ENCODE assay signal across 22 cellular contexts in genomic region chr7:157527235-157527634, GRCh38.
DNase-seq lines count a peak whose midpoint lies in the region; ATAC-seq and TF ChIP-seq lines count a peak whose summit lies in the region.
"Had no signal": no experiment of that assay in that cellular context is flagged by ENCODE, and none has a peak within 500 bp of the region (broad histone marks: within the 10 kb centered on the region; RNA-seq: fewer than 3 reads in every experiment).

No MANE protein-coding gene starts in this region.

- peak overlapping the region; percentile 73 for H3K18ac ChIP-seq in neuronal stem cell (ENCODE audit: low read length)

- H4K8ac ChIP-seq in neuronal stem cell (ENCODE audit: low read depth, low read length): no peak overlapping the region

- TF ChIP-seq CTCF in natural killer cell (IDR thresholded peaks at IDR 0.05) (no peak), upper lobe of right lung (IDR thresholded peaks at IDR 0.05) (no peak)

- no CpG with 5 or more reads among the region's 11 CpGs for WGBS in neuronal stem cell (ENCODE audit: extremely low coverage in 2 of 2, insufficient read length in 2 of 2, insufficient replicate concordance in 1 of 2), 2 donors

- DNase-seq in natural killer cell: peak; percentile 6
- no peak for DNase-seq in natural killer cell treated with Interleukin-12 subunit alpha and Interleukin-12 subunit beta and Interleukin-15 and Interleukin-18, amount 100 ng/mL, for 72 hours (ENCODE audit: low spot score)
- peak; percentile 38 for DNase-seq in NCI-H748 (lab: John Stamatoyannopoulos, UW; ENCODE audit: unreplicated experiment)
- DNase-seq in neuronal stem cell (ENCODE audit: low spot score): no peak
- peak; percentile 46 for DNase-seq in upper lobe of right lung
- DNase-seq in effector CD8-positive, alpha-beta T cell (lab: John Stamatoyannopoulos, UW): no peak
- DNase-seq in pons (ENCODE audit: low spot score): no peak
- DNase-seq: ACHN, C1 segment of cervical spinal cord, DMS79 treated with DMSO at 0.1 percent for 48 hours, Kasumi-1, MG63, NCI-H1092, NCI-H1694, NCI-H2107, NCI-H226, NCI-H524, PC-3, RPMI8226, SHP77 treated with DMSO at 0.1 percent for 48 hours, SK-N-SH had no signal

- H3K4me1 Mint-ChIP-seq in natural killer cell: no peaks in the 10 kb centered on the region
- no peaks in the 10 kb centered on the region for H3K4me1 Mint-ChIP-seq in natural killer cell treated with Interleukin-12 subunit alpha and Interleukin-12 subunit beta and Interleukin-15 and Interleukin-18, amount 100 ng/mL, for 72 hours (ENCODE audit: low read depth in 2 of 2)

- H2BK12ac ChIP-seq in neuronal stem cell (ENCODE audit: low read length): peak overlapping the region; percentile 52

- no peak overlapping the region for H3K4ac ChIP-seq in neuronal stem cell (ENCODE audit: low read length)

- H2BK5ac ChIP-seq in neuronal stem cell (ENCODE audit: low read length): peak overlapping the region; percentile 28

- H3K36me3 ChIP-seq in neuronal stem cell (replicated peaks in 1 of 2; ENCODE audit: control insufficient read depth in 2 of 2, insufficient read depth in 2 of 2, low read length in 2 of 2) (no peaks in the 10 kb centered on the region), upper lobe of right lung (no peaks in the 10 kb centered on the region)
- H3K36me3 ChIP-seq: MG63 had no signal

- intact Hi-C loops in natural killer cell (cut with micrococcal nuclease) (no loop called here), upper lobe of right lung (cut with DNase I) (no loop called here)

- H4K91ac ChIP-seq in neuronal stem cell (ENCODE audit: low read depth, low read length, poor library complexity): no peak overlapping the region

- peaks cover 0 to 10% of the 10 kb centered on the region in 2 donors for H3K4me1 ChIP-seq in neuronal stem cell (ENCODE audit: control insufficient read depth in 2 of 2, insufficient read depth in 1 of 2, low read depth in 1 of 2, low read length in 2 of 2)
- H3K4me1 ChIP-seq in upper lobe of right lung: no peaks in the 10 kb centered on the region

- H3K27me3 ChIP-seq in neuronal stem cell (ENCODE audit: control insufficient read depth in 3 of 3, insufficient read depth in 3 of 3, low read depth in 1 of 3, low read length in 3 of 3) (no peaks in the 10 kb centered on the region), upper lobe of right lung (no peaks in the 10 kb centered on the region)
- H3K27me3 ChIP-seq: MG63 had no signal

- no peak overlapping the region for H3K14ac ChIP-seq in neuronal stem cell (ENCODE audit: low read length)

- no peak overlapping the region for H3K27ac ChIP-seq in neuronal stem cell (replicated peaks; ENCODE audit: low read length)
- no peak overlapping the region for H3K27ac ChIP-seq in upper lobe of right lung

- H3K4me3 Mint-ChIP-seq in natural killer cell: no peak overlapping the region
- no peak overlapping the region for H3K4me3 Mint-ChIP-seq in natural killer cell treated with Interleukin-12 subunit alpha and Interleukin-12 subunit beta and Interleukin-15 and Interleukin-18, amount 100 ng/mL, for 72 hours

- H2AK5ac ChIP-seq in neuronal stem cell (ENCODE audit: low read depth, low read length): peak overlapping the region; percentile 60

- H3K36me3 Mint-ChIP-seq in natural killer cell: peaks cover 9% of the 10 kb centered on the region
- H3K36me3 Mint-ChIP-seq in natural killer cell treated with Interleukin-12 subunit alpha and Interleukin-12 subunit beta and Interleukin-15 and Interleukin-18, amount 100 ng/mL, for 72 hours: peaks cover 8% of the 10 kb centered on the region

- H3K4me3 ChIP-seq in neuronal stem cell (ENCODE audit: low read length in 2 of 2): no peak overlapping the region
- H3K4me3 ChIP-seq in upper lobe of right lung: no peak overlapping the region
- H3K4me3 ChIP-seq: MG63 had no signal

- H3K9me3 ChIP-seq in neuronal stem cell (replicated peaks in 1 of 2; ENCODE audit: control insufficient read depth in 2 of 2, insufficient read depth in 1 of 2, low read depth in 1 of 2, low read length in 2 of 2) (peaks cover 6 to 10% of the 10 kb centered on the region in 2 donors), upper lobe of right lung (no peaks in the 10 kb centered on the region)
- H3K9me3 ChIP-seq: MG63, SK-N-SH had no signal

- no peak overlapping the region for H2AFZ ChIP-seq in neuronal stem cell (ENCODE audit: low read length)

- no peak overlapping the region for H3K9ac ChIP-seq in neuronal stem cell (ENCODE audit: low read depth, low read length, poor library complexity)
- H3K9ac ChIP-seq: SK-N-SH had no signal

- no peak overlapping the region for H2BK120ac ChIP-seq in neuronal stem cell (ENCODE audit: low read depth, low read length)

- peak overlapping the region; percentile 69 for H2BK15ac ChIP-seq in neuronal stem cell (ENCODE audit: low read length)

- no peaks in the 10 kb centered on the region for H3K79me1 ChIP-seq in neuronal stem cell (ENCODE audit: low read depth, low read length)

- no peak overlapping the region for H3K23ac ChIP-seq in neuronal stem cell (ENCODE audit: low read depth, low read length, poor library complexity)

- no peak overlapping the region for H3K4me2 ChIP-seq in neuronal stem cell (ENCODE audit: insufficient read depth, low read length, poor library complexity, severe bottlenecking)
- H3K4me2 ChIP-seq: SK-N-SH had no signal

- H3K27ac Mint-ChIP-seq in natural killer cell: no peak overlapping the region
- H3K27ac Mint-ChIP-seq in natural killer cell treated with Interleukin-12 subunit alpha and Interleukin-12 subunit beta and Interleukin-15 and Interleukin-18, amount 100 ng/mL, for 72 hours: no peak overlapping the region

- H3K9me3 Mint-ChIP-seq in natural killer cell: peaks cover 3 to 6% of the 10 kb centered on the region in 2 donors
- peaks cover 5% of the 10 kb centered on the region for H3K9me3 Mint-ChIP-seq in natural killer cell treated with Interleukin-12 subunit alpha and Interleukin-12 subunit beta and Interleukin-15 and Interleukin-18, amount 100 ng/mL, for 72 hours

- no peak for ATAC-seq in natural killer cell
- ATAC-seq in natural killer cell treated with Interleukin-12 subunit alpha and Interleukin-12 subunit beta and Interleukin-15 and Interleukin-18, amount 100 ng/mL, for 72 hours: no peak
- ATAC-seq in upper lobe of right lung: no peak
- ATAC-seq in GM19455 (IDR thresholded peaks at IDR 0.05; ENCODE audit: unreplicated experiment): no peak
- ATAC-seq: PC-3 had no signal

- H3K27me3 Mint-ChIP-seq in natural killer cell (ENCODE audit: low read depth in 2 of 2): peaks cover 12 to 23% of the 10 kb centered on the region in 2 donors
- H3K27me3 Mint-ChIP-seq in natural killer cell treated with Interleukin-12 subunit alpha and Interleukin-12 subunit beta and Interleukin-15 and Interleukin-18, amount 100 ng/mL, for 72 hours: peaks cover 14 to 23% of the 10 kb centered on the region in 2 donors

Comparison
In these comparisons a context has a peak if more than half of its experiments do, and no peak if none do; other contexts are left out.
1. DNase-seq: peak in natural killer cell (single experiment), NCI-H748 (single experiment) and upper lobe of right lung (single experiment); none in natural killer cell treated with Interleukin-12 subunit alpha and Interleukin-12 subunit beta and Interleukin-15 and Interleukin-18, amount 100 ng/mL, for 72 hours (single experiment), neuronal stem cell (single experiment), effector CD8-positive, alpha-beta T cell (single experiment) and pons (single experiment).